10 cellular contexts compared by ENCODE assay signal in the genomic region with DNA sequence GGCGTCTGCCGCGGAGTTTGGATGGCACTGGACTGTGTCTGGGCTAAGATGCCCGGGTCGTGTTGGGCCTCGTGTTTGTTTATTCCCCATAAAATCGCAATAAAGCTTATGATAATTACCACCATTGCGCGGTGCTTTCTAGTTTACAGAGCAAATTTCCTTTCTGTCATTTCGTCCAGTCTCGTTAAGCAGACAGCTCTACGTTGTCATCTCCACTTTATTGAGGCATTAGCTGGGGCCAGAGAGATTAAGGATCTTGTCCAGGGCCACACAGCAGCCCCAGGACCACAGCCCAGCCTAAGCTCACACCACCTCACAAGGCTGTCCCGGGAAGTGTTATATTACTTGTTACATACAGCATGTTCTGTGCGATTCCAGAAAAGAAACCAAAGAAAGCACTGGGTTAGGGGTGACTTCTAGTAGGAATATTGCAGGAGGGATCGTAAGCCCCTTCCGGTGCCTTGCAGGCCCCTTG. TPM values are rescaled to one million over a fixed set of nuclear protein-coding genes. Genes with fewer than 3 reads are reported as not detected.
DNase-seq lines count a peak whose midpoint lies in the region; ATAC-seq, FAIRE-seq and TF ChIP-seq lines count a peak whose summit lies in the region.
"Had no signal": no experiment of that assay in that cellular context is flagged by ENCODE, and none has a peak within 500 bp of the region (broad histone marks: within the 10 kb centered on the region; RNA-seq: fewer than 3 reads in every experiment).

No MANE protein-coding gene starts in this region.

- TF ChIP-seq EP300 in A549 (IDR thresholded peaks at IDR 0.05), result no peak

- H3K36me3 ChIP-seq in colonic mucosa, result no peaks in the 10 kb centered on the region

- H2BK15ac ChIP-seq in H9 (ENCODE audit: low read depth, low read length), result no peak overlapping the region

- CTCF ChIA-PET in A549 (lab: Yijun Ruan, JAX), result interaction anchor here (0.7 to 5.1 kb wide), 7 partner anchors 11 to 460 kb away, joined by 3 to 58 read pairs (median 7); no protein-coding TSS in a partner anchor

- H3K4me2 ChIP-seq in A549 (peak overlapping the region; percentile 100), H9 (ENCODE audit: insufficient read depth, insufficient read length, low read length) (peak overlapping the region; percentile 45)

- H3K4me1 Mint-ChIP-seq in H9, result peaks cover 4 to 10% of the 10 kb centered on the region in 2 experiments
- peaks cover 4 to 13% (median 8%) of the 10 kb centered on the region in 4 donors for H3K4me1 Mint-ChIP-seq in naive thymus-derived CD8-positive, alpha-beta T cell

- intact Hi-C loops in colonic mucosa (cut with DNase I), result no loop called here

- H3K18ac ChIP-seq in H9 (ENCODE audit: insufficient read length, low read depth, low read length), result no peak overlapping the region

- peak overlapping the region; percentile 56 to 78 for H3K4me3 Mint-ChIP-seq in H9
- H3K4me3 Mint-ChIP-seq in naive thymus-derived CD8-positive, alpha-beta T cell, result peak overlapping the region; percentile 8 to 82 (median 62)

- no peak overlapping the region for H3K23ac ChIP-seq in H9 (ENCODE audit: insufficient read length, low read depth, low read length)

- no peak overlapping the region for H3K4ac ChIP-seq in H9 (ENCODE audit: low read depth, low read length)

- TF ChIP-seq CTCF in A549 (IDR thresholded peaks at IDR 0.05) (no peak), H9 (conservative IDR thresholded peaks at IDR 0.05) (no peak), colonic mucosa (IDR thresholded peaks at IDR 0.05) (no peak)

- no peak overlapping the region for H2AFZ ChIP-seq in H9 (ENCODE audit: low read length)

- H3K27ac Mint-ChIP-seq in H9, result no peak overlapping the region
- no peak overlapping the region for H3K27ac Mint-ChIP-seq in naive thymus-derived CD8-positive, alpha-beta T cell

- peaks cover 8% of the 10 kb centered on the region for H3K23me2 ChIP-seq in H9 (ENCODE audit: insufficient read length, low read depth, low read length, poor library complexity, severe bottlenecking)

- H2BK5ac ChIP-seq in H9 (ENCODE audit: insufficient read length, low read length), result no peak overlapping the region

- H3K36me3 Mint-ChIP-seq in H9 (ENCODE audit: insufficient read depth in 1 of 3, low read depth in 3 of 3), result no peaks in the 10 kb centered on the region; a peak in 1 of 7 replicates
- H3K36me3 Mint-ChIP-seq in naive thymus-derived CD8-positive, alpha-beta T cell, result peaks cover 0 to 1% (median 0%) of the 10 kb centered on the region in 3 donors

- H3K79me1 ChIP-seq in H9 (ENCODE audit: insufficient read depth, low read depth, low read length, poor library complexity, severe bottlenecking), result no peaks in the 10 kb centered on the region

- POLR2A ChIA-PET in A549 (lab: Yijun Ruan, JAX), result no interaction called here
- POLR2A ChIA-PET in naive thymus-derived CD8-positive, alpha-beta T cell (lab: Charles Lee), result no interaction called here

- no peak overlapping the region for H4K8ac ChIP-seq in H9 (replicated peaks; ENCODE audit: insufficient read length, low read depth, low read length)

- H2BK120ac ChIP-seq in H9 (ENCODE audit: low read depth, low read length, poor library complexity, severe bottlenecking), result no peak overlapping the region

- H4K91ac ChIP-seq in H9 (ENCODE audit: insufficient read length, low read depth, low read length), result no peak overlapping the region

- H4K5ac ChIP-seq in H9 (ENCODE audit: insufficient read length, low read depth, low read length), result no peak overlapping the region

- H3K27me3 Mint-ChIP-seq in H9 (ENCODE audit: low read depth), result peaks cover 55% of the 10 kb centered on the region
- peaks cover 22 to 84% (median 53%) of the 10 kb centered on the region in 5 donors for H3K27me3 Mint-ChIP-seq in naive thymus-derived CD8-positive, alpha-beta T cell

- no peak overlapping the region for H2AK5ac ChIP-seq in H9 (ENCODE audit: insufficient read length, low read length)

- H3K27ac ChIP-seq in A549 (peak overlapping the region; percentile 32 to 73; a peak in 5 of 6 replicates), H9 (ENCODE audit: insufficient read length, low read depth, low read length) (no peak overlapping the region), colonic mucosa (no peak overlapping the region)
- H3K27ac ChIP-seq: body of pancreas, VCaP had no signal

- H3K56ac ChIP-seq in H9 (ENCODE audit: insufficient read length, low read depth, low read length), result no peak overlapping the region

- TF ChIP-seq RAD21 in A549 (conservative IDR thresholded peaks at IDR 0.05 in 1 of 2, IDR thresholded peaks at IDR 0.05 in 1 of 2), result no peak

- no peaks in the 10 kb centered on the region for H3K9me3 ChIP-seq in A549
- no peaks in the 10 kb centered on the region for H3K9me3 ChIP-seq in H9 (ENCODE audit: control insufficient read depth, low read depth, low read length)
- H3K9me3 ChIP-seq in colonic mucosa, result no peaks in the 10 kb centered on the region
- H3K9me3 ChIP-seq: body of pancreas had no signal

- H3T11ph ChIP-seq in H9 (ENCODE audit: low read length), result no peak overlapping the region

- H2BK12ac ChIP-seq in H9 (ENCODE audit: insufficient read length, low read depth, low read length), result no peak overlapping the region

- H3K9ac ChIP-seq in H9 (ENCODE audit: extremely low read depth, insufficient read length, low read length) (no peak overlapping the region), colonic mucosa (ENCODE audit: low read depth in 2 of 2, low read length in 2 of 2) (peak overlapping the region; percentile 25 to 66)

- H3K27me3 ChIP-seq in H9 (ENCODE audit: insufficient read depth, low read length), result peaks cover 5% of the 10 kb centered on the region; the same call in 1 of the 2 replicates
- no peaks in the 10 kb centered on the region for H3K27me3 ChIP-seq in colonic mucosa

- no peaks in the 10 kb centered on the region for H3K79me2 ChIP-seq in H9 (ENCODE audit: insufficient read depth, low read length)

- ATAC-seq in A549 (peak in 1 of 2 experiments; percentile 30; a peak in 4 of 6 replicates), HG02840 (IDR thresholded peaks at IDR 0.05; ENCODE audit: low FRiP score, unreplicated experiment) (no peak), GM21367 (IDR thresholded peaks at IDR 0.05; ENCODE audit: unreplicated experiment) (no peak)
- no peak for ATAC-seq in naive thymus-derived CD8-positive, alpha-beta T cell

- FAIRE-seq in A549 (lab: Jason Lieb, UNC), result peak; percentile 56

- WGBS in A549 (ENCODE audit: missing lambda C conversion rate), result 35% methylated on average over 16 of the region's 16 CpGs
- no CpG with 5 or more reads among the region's 16 CpGs for WGBS in H9 (ENCODE audit: extremely low coverage, insufficient read length, low lambda C conversion rate)

- no peak for TF ChIP-seq POLR2A in A549 (IDR thresholded peaks at IDR 0.05; ENCODE audit: low read length)

- peak overlapping the region; percentile 53 for H3K4me3 ChIP-seq in A549
- peak overlapping the region; percentile 14 for H3K4me3 ChIP-seq in colonic mucosa
- H3K4me3 ChIP-seq: body of pancreas had no signal

- no peaks in the 10 kb centered on the region for H4K20me1 ChIP-seq in H9 (ENCODE audit: control insufficient read depth, insufficient read depth, insufficient read length)

- no peak overlapping the region for H3K14ac ChIP-seq in H9 (ENCODE audit: insufficient read depth, low read length)

- DNase-seq in A549 (ENCODE audit: low read depth in 1 of 2, low spot score in 1 of 2) (no peak), H9 (no peak), colonic mucosa (no peak)
- no peak for DNase-seq in naive thymus-derived CD8-positive, alpha-beta T cell
- DNase-seq in stimulated activated CD4-positive, alpha-beta T cell treated with anti-CD3 and anti-CD28 coated beads, Interleukin-2, amount 100 ng/mL, for 48 hours, result no peak
- DNase-seq in effector CD4-positive, alpha-beta T cell, result no peak

- no peak overlapping the region for H2BK20ac ChIP-seq in H9 (ENCODE audit: low read depth, low read length, poor library complexity, severe bottlenecking)

- H3K4me1 ChIP-seq in A549, result peaks cover 10% of the 10 kb centered on the region; the same call in 2 of the 3 replicates
- no peaks in the 10 kb centered on the region for H3K4me1 ChIP-seq in H9 (ENCODE audit: insufficient read depth, low read length)
- H3K4me1 ChIP-seq in colonic mucosa, result no peaks in the 10 kb centered on the region

- no peaks in the 10 kb centered on the region; a peak in 1 of 5 replicates for H3K9me3 Mint-ChIP-seq in H9
- H3K9me3 Mint-ChIP-seq in naive thymus-derived CD8-positive, alpha-beta T cell, result no peaks in the 10 kb centered on the region

TF ChIP-seq in A549, 52 proteins besides CTCF, POLR2A, EP300 and RAD21:
- TF ChIP-seq, protein P1, sequence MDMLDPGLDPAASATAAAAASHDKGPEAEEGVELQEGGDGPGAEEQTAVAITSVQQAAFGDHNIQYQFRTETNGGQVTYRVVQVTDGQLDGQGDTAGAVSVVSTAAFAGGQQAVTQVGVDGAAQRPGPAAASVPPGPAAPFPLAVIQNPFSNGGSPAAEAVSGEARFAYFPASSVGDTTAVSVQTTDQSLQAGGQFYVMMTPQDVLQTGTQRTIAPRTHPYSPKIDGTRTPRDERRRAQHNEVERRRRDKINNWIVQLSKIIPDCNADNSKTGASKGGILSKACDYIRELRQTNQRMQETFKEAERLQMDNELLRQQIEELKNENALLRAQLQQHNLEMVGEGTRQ (IDR thresholded peaks at IDR 0.05), result no peak
- TF ChIP-seq EHF (CRISPR knock-in tag; IDR thresholded peaks at IDR 0.05), result no peak
TF ChIP-seq in A549: peak in this region for 0.

RNA-seq across cellular contexts. Expression of gene NOS2, which starts 6.4 kb away (rescaled TPM):
- 0.08 and 0.09 TPM in 2 replicates for polyA plus RNA-seq in A549 (2011; rRNA removed)
- 0.23 and 0.24 TPM in 2 replicates for polyA plus RNA-seq in A549 (2012; cell fraction: cytosol; rRNA removed)
- 0.21 and 0.37 TPM in 2 replicates for polyA plus RNA-seq in A549 (2012; cell fraction: nucleus; rRNA removed)
- polyA plus RNA-seq in A549 (2017; fragmentation: RNase III; extraction: RNeasy Plus Mini Kit Qiagen cat#74134 plus additional on column Dnase treatment), result 0.13 to 0.18 TPM (median 0.17 TPM) in 3 replicates
- polyA minus RNA-seq in A549 (2011; rRNA and poly(A)+ RNA removed), result 0.10 and 0.12 TPM in 2 replicates
- total RNA-seq in H9 (2021), result 0.35 and 0.59 TPM in 2 replicates
- 10 to 100 TPM; 29.7 to 34.5 TPM for total RNA-seq in colonic mucosa
- total RNA-seq in naive thymus-derived CD8-positive, alpha-beta T cell, result under 1 TPM; 0.41 to 0.42 TPM
- polyA plus RNA-seq in naive thymus-derived CD8-positive, alpha-beta T cell, result under 1 TPM in 1 of 3 donors, not detected in 2; 0.23 TPM

Comparison
In these comparisons a context has a peak if more than half of its experiments do, and no peak if none do; other contexts are left out.
1. H3K27ac ChIP-seq: peak in A549 (2 of 2); none in H9 (single experiment) and colonic mucosa (single experiment).
2. RNA of gene NOS2, which starts 6.4 kb away (total RNA-seq): 29.7 to 34.5 TPM in colonic mucosa; 0.41 to 0.42 TPM in naive thymus-derived CD8-positive, alpha-beta T cell and 0.35 to 0.59 TPM in H9; every median in the first group is over 10 times any median in the second.